ENCODE assay signal across 10 cellular contexts in the genomic region with DNA sequence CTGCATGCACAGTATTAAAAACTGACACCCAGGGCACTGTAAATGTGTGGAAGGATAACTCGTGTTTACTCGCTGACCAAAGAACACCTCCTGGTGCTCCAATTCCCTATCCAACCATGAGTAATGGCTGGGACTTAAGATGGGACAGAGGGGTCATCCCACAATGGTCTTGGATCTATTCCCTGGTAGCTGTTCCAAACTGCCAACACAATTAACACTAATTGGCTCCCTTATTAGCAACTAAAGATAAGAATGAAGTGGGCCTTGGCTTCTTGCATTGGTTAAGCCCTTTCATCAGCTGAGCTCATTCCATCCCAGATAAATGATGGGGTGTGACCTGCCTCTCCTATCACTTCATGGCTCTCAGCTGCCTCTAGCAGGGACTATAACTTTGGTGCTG. TPM values are rescaled to one million over a fixed set of nuclear protein-coding genes. Genes with fewer than 3 reads are reported as not detected.
DNase-seq lines count a peak whose midpoint lies in the region; ATAC-seq, FAIRE-seq and TF ChIP-seq lines count a peak whose summit lies in the region.
"Had no signal": no experiment of that assay in that cellular context is flagged by ENCODE, and none has a peak within 500 bp of the region (broad histone marks: within the 10 kb centered on the region; RNA-seq: fewer than 3 reads in every experiment).

No MANE protein-coding gene starts in this region.

- CTCF ChIA-PET in A549 (lab: Yijun Ruan, JAX) = interaction anchor here (1.5 to 3.8 kb wide), 4 partner anchors 183 to 367 kb away, joined by 3 to 19 read pairs (median 4); no protein-coding TSS in a partner anchor

- TF ChIP-seq EP300 in A549 (IDR thresholded peaks at IDR 0.05) = no peak

- no peak for TF ChIP-seq CTCF in A549 (IDR thresholded peaks at IDR 0.05)
- TF ChIP-seq CTCF in endothelial cell (IDR thresholded peaks at IDR 0.05; ENCODE audit: unreplicated experiment) = no peak
- TF ChIP-seq CTCF in osteoblast (IDR thresholded peaks at IDR 0.05; ENCODE audit: extremely low read depth, low read depth, low read length) = no peak

- FAIRE-seq in A549 (lab: Jason Lieb, UNC) = no peak

- no peak for ATAC-seq in A549
- no peak for ATAC-seq in SK-N-SH treated with all-trans-retinoic acid at 6 μM for 48 hours
- ATAC-seq in GM19452 (IDR thresholded peaks at IDR 0.05; ENCODE audit: unreplicated experiment) = no peak

- peaks cover 21% of the 10 kb centered on the region for H4K20me1 ChIP-seq in osteoblast (ENCODE audit: insufficient read depth, low read length)

- WGBS in A549 (ENCODE audit: missing lambda C conversion rate) = 96% methylated on average over 2 of the region's 2 CpGs

- DNase-seq in A549 (ENCODE audit: low read depth in 1 of 2, low spot score in 1 of 2) = no peak
- peak; percentile 26 for DNase-seq in NAMALWA (ENCODE audit: low spot score)
- DNase-seq in endothelial cell (ENCODE audit: low spot score) = no peak
- DNase-seq in osteoblast (ENCODE audit: insufficient read length, low spot score, missing footprints) = peak; percentile 66
- no peak for DNase-seq in central memory CD4-positive, alpha-beta T cell
- no peak for DNase-seq in NCI-H1694 (lab: John Stamatoyannopoulos, UW)
- DNase-seq: activated CD4-positive, alpha-beta T cell treated with anti-CD3 and anti-CD28 coated beads, Interleukin-2, amount 50 U/mL, for 4 hours; DMS 273 treated with DMSO at 0.1 percent for 48 hours had no signal

- no peaks in the 10 kb centered on the region for H3K9me3 ChIP-seq in A549
- H3K9me3 ChIP-seq in osteoblast (ENCODE audit: low read depth, low read length) = no peaks in the 10 kb centered on the region

- peaks cover 32% of the 10 kb centered on the region for H3K4me1 Mint-ChIP-seq in endothelial cell (ENCODE audit: unreplicated experiment)

- H3K36me3 Mint-ChIP-seq in endothelial cell (ENCODE audit: low read depth, unreplicated experiment) = no peaks in the 10 kb centered on the region

- peaks cover 3% of the 10 kb centered on the region for H3K27me3 Mint-ChIP-seq in endothelial cell (ENCODE audit: unreplicated experiment)

- TF ChIP-seq POLR2A in A549 (IDR thresholded peaks at IDR 0.05; ENCODE audit: low read length) = no peak

- peaks cover 34% of the 10 kb centered on the region for H3K79me2 ChIP-seq in osteoblast (ENCODE audit: insufficient read depth, low read length)

- H3K4me3 ChIP-seq in A549 = no peak overlapping the region
- H3K4me3 ChIP-seq in osteoblast (ENCODE audit: insufficient read depth, low read length) = no peak overlapping the region

- H3K27me3 ChIP-seq in osteoblast (ENCODE audit: insufficient read depth, low read length) = no peaks in the 10 kb centered on the region

- POLR2A ChIA-PET in A549 (lab: Yijun Ruan, JAX) = no interaction called here

- peak overlapping the region; percentile 95 for H3K4me3 Mint-ChIP-seq in endothelial cell (ENCODE audit: unreplicated experiment)

- H3K4me1 ChIP-seq in A549 = peaks cover 34% of the 10 kb centered on the region
- peaks cover 36% of the 10 kb centered on the region for H3K4me1 ChIP-seq in osteoblast (ENCODE audit: insufficient read depth, low read length)

- H2AFZ ChIP-seq in osteoblast (ENCODE audit: low read length) = peak overlapping the region; percentile 5

- H3K27ac ChIP-seq in A549 = no peak overlapping the region; a peak in 2 of 6 replicates
- peak overlapping the region; percentile 100 for H3K27ac ChIP-seq in osteoblast (ENCODE audit: low read depth, low read length)

- no peak for TF ChIP-seq RAD21 in A549 (conservative IDR thresholded peaks at IDR 0.05 in 1 of 2, IDR thresholded peaks at IDR 0.05 in 1 of 2)

- H3K27ac Mint-ChIP-seq in endothelial cell (ENCODE audit: unreplicated experiment) = peak overlapping the region; percentile 26

- peak overlapping the region; percentile 94; the same call in 2 of the 3 replicates for H3K4me2 ChIP-seq in A549
- peak overlapping the region; percentile 98 for H3K4me2 ChIP-seq in osteoblast (ENCODE audit: insufficient read depth, low read length)

- H3K36me3 ChIP-seq in osteoblast (ENCODE audit: insufficient read depth, low read length) = no peaks in the 10 kb centered on the region

- no peaks in the 10 kb centered on the region for H3K9me3 Mint-ChIP-seq in endothelial cell (ENCODE audit: unreplicated experiment)

TF ChIP-seq in A549, 52 proteins besides CTCF, POLR2A, EP300 and RAD21 (continues in another document):
- TF ChIP-seq NFE2L2 (conservative IDR thresholded peaks at IDR 0.05; ENCODE audit: low read length) = no peak
- TF ChIP-seq NR3C1 (IDR thresholded peaks at IDR 0.05) = no peak
- TF ChIP-seq, protein P1, sequence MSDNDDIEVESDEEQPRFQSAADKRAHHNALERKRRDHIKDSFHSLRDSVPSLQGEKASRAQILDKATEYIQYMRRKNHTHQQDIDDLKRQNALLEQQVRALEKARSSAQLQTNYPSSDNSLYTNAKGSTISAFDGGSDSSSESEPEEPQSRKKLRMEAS (IDR thresholded peaks at IDR 0.05) = no peak
- TF ChIP-seq ZC3H11A (IDR thresholded peaks at IDR 0.05) = no peak
- TF ChIP-seq, protein P2, sequence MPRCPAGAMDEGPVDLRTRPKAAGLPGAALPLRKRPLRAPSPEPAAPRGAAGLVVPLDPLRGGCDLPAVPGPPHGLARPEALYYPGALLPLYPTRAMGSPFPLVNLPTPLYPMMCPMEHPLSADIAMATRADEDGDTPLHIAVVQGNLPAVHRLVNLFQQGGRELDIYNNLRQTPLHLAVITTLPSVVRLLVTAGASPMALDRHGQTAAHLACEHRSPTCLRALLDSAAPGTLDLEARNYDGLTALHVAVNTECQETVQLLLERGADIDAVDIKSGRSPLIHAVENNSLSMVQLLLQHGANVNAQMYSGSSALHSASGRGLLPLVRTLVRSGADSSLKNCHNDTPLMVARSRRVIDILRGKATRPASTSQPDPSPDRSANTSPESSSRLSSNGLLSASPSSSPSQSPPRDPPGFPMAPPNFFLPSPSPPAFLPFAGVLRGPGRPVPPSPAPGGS (IDR thresholded peaks at IDR 0.05) = no peak
- TF ChIP-seq HEYL (CRISPR knock-in tag; IDR thresholded peaks at IDR 0.05) = no peak
- TF ChIP-seq POLR2AphosphoS2 (conservative IDR thresholded peaks at IDR 0.05; ENCODE audit: low read length) = no peak
- no peak for TF ChIP-seq CBX8 (IDR thresholded peaks at IDR 0.05)
- no peak for TF ChIP-seq ESRRA (IDR thresholded peaks at IDR 0.05; ENCODE audit: borderline replicate concordance, low read length)
- no peak for TF ChIP-seq EHMT2 (IDR thresholded peaks at IDR 0.05; ENCODE audit: low read depth)
- TF ChIP-seq FOXS1 (CRISPR knock-in tag; IDR thresholded peaks at IDR 0.05) = no peak
- no peak for TF ChIP-seq EHF (CRISPR knock-in tag; IDR thresholded peaks at IDR 0.05)
- TF ChIP-seq HOXB13 (CRISPR knock-in tag; IDR thresholded peaks at IDR 0.05; ENCODE audit: low read depth) = no peak

TF ChIP-seq in SK-N-SH treated with all-trans-retinoic acid at 6 μM for 48 hours, 23 proteins besides CTCF, POLR2A, EP300 and RAD21 (continues in another document):
- TF ChIP-seq SNAI2 (CRISPR knock-in tag; IDR thresholded peaks at IDR 0.05) = no peak
- TF ChIP-seq ZNF70 (CRISPR knock-in tag; IDR thresholded peaks at IDR 0.05) = no peak
- no peak for TF ChIP-seq ZFP3 (CRISPR knock-in tag; IDR thresholded peaks at IDR 0.05)
- TF ChIP-seq BACH2 (CRISPR knock-in tag; IDR thresholded peaks at IDR 0.05; ENCODE audit: borderline replicate concordance) = no peak
- no peak for TF ChIP-seq ZC3H10 (CRISPR knock-in tag; IDR thresholded peaks at IDR 0.05)
- no peak for TF ChIP-seq CSDC2 (CRISPR knock-in tag; IDR thresholded peaks at IDR 0.05)
- TF ChIP-seq ZFP30 (CRISPR knock-in tag; IDR thresholded peaks at IDR 0.05) = no peak
- TF ChIP-seq, protein P3, sequence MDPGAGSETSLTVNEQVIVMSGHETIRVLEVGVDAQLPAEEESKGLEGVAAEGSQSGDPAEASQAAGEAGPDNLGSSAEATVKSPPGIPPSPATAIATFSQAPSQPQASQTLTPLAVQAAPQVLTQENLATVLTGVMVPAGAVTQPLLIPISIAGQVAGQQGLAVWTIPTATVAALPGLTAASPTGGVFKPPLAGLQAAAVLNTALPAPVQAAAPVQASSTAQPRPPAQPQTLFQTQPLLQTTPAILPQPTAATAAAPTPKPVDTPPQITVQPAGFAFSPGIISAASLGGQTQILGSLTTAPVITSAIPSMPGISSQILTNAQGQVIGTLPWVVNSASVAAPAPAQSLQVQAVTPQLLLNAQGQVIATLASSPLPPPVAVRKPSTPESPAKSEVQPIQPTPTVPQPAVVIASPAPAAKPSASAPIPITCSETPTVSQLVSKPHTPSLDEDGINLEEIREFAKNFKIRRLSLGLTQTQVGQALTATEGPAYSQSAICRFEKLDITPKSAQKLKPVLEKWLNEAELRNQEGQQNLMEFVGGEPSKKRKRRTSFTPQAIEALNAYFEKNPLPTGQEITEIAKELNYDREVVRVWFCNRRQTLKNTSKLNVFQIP (CRISPR knock-in tag; IDR thresholded peaks at IDR 0.05; ENCODE audit: borderline replicate concordance, low read depth) = no peak
- TF ChIP-seq, protein P4, sequence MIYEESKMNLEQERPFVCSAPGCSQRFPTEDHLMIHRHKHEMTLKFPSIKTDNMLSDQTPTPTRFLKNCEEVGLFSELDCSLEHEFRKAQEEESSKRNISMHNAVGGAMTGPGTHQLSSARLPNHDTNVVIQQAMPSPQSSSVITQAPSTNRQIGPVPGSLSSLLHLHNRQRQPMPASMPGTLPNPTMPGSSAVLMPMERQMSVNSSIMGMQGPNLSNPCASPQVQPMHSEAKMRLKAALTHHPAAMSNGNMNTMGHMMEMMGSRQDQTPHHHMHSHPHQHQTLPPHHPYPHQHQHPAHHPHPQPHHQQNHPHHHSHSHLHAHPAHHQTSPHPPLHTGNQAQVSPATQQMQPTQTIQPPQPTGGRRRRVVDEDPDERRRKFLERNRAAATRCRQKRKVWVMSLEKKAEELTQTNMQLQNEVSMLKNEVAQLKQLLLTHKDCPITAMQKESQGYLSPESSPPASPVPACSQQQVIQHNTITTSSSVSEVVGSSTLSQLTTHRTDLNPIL (CRISPR knock-in tag; IDR thresholded peaks at IDR 0.05; ENCODE audit: low read depth) = no peak
- TF ChIP-seq TCF4 (CRISPR knock-in tag; IDR thresholded peaks at IDR 0.05; ENCODE audit: borderline replicate concordance) = no peak

RNA-seq across cellular contexts. Expression of a gene that starts 1.5 kb away (rescaled TPM):
- 8.2 and 12.3 TPM in 2 replicates for polyA plus RNA-seq in A549 (2011; rRNA removed)
- 4.3 and 5.4 TPM in 2 replicates for polyA plus RNA-seq in A549 (2012; cell fraction: cytosol; rRNA removed)
- 10.6 and 12.8 TPM in 2 replicates for polyA plus RNA-seq in A549 (2012; cell fraction: nucleus; rRNA removed)
- polyA plus RNA-seq in A549 (2017; fragmentation: RNase III; extraction: RNeasy Plus Mini Kit Qiagen cat#74134 plus additional on column Dnase treatment) = 7.3 to 9.0 TPM (median 8.7 TPM) in 3 replicates
- 17.8 and 25.0 TPM in 2 replicates for polyA minus RNA-seq in A549 (2011; rRNA and poly(A)+ RNA removed)
- total RNA-seq in endothelial cell (ENCODE audit: unreplicated experiment) = 29.4 TPM
- total RNA-seq in osteoblast = 24.8 and 25.7 TPM in 2 replicates

RNA-seq across cellular contexts. Expression of a gene that starts 44.4 kb away (rescaled TPM):
- polyA plus RNA-seq in A549 (2011; rRNA removed) (47.8 and 55.3 TPM in 2 replicates), A549 (2017; fragmentation: RNase III; extraction: RNeasy Plus Mini Kit Qiagen cat#74134 plus additional on column Dnase treatment) (32.2 to 33.9 TPM (median 32.9 TPM) in 3 replicates)
- 15.0 and 15.1 TPM in 2 replicates for polyA plus RNA-seq in A549 (2012; cell fraction: cytosol; rRNA removed)
- polyA plus RNA-seq in A549 (2012; cell fraction: nucleus; rRNA removed) = 9.5 and 10.2 TPM in 2 replicates
- polyA minus RNA-seq in A549 (2011; rRNA and poly(A)+ RNA removed) = 134 and 169 TPM in 2 replicates
- total RNA-seq in endothelial cell (ENCODE audit: unreplicated experiment) (87.4 TPM), osteoblast (141 and 151 TPM in 2 replicates)

Comparison
In these comparisons a context has a peak if more than half of its experiments do, and no peak if none do; other contexts are left out.
1. DNase-seq: peak in NAMALWA (single experiment) and osteoblast (single experiment); none in A549 (0 of 2), endothelial cell (single experiment), central memory CD4-positive, alpha-beta T cell (single experiment) and NCI-H1694 (single experiment).